ENCODE assay signal across 8 cellular contexts in the genomic region with DNA sequence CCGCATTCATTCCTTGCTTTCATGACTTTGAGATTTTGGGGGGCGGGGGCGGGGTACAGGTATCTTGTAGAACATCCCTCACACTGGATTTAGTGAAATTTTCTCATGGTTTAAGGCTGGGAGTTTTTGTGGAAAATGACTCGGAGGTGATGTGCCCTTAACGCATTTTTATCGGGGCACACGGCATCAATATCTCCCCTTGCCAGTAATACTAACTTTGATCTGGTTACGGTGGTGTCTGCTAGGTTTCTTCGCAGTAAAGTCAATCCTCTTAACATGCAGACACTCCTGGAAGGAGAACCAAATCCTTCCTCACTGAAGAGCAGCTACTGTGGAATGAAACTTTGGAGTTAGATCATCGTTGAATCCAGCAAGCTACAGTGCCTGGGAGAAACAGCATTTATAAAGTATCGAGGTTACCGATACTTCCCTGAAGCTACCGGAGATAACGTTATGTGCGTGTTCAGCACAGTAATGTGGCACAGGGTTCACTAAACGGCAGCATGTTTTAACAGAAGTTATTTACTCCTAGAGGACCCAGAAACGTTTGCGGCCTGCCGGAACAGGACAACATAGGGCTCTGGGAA. TPM values are rescaled to one million over a fixed set of nuclear protein-coding genes. Genes with fewer than 3 reads are reported as not detected.
DNase-seq lines count a peak whose midpoint lies in the region; ATAC-seq and TF ChIP-seq lines count a peak whose summit lies in the region.

No MANE protein-coding gene starts in this region.

- peak overlapping the region; percentile 92 for H2AFZ ChIP-seq in SU-DHL-6 (ENCODE audit: low read depth, low read length, severe bottlenecking)

- peak overlapping the region; percentile 83 for H3K4me3 ChIP-seq in SU-DHL-6 (ENCODE audit: insufficient read depth, low read length, poor library complexity, severe bottlenecking)
- peak overlapping the region; percentile 93 for H3K4me3 ChIP-seq in fibroblast of villous mesenchyme (ENCODE audit: low read depth, low read length)
- peak overlapping the region; percentile 87 for H3K4me3 ChIP-seq in skeletal muscle cell (ENCODE audit: low read depth, low read length)

- peak overlapping the region; percentile 90 for H3K4me2 ChIP-seq in SU-DHL-6 (ENCODE audit: low read depth, low read length, poor library complexity, severe bottlenecking)

- H3K9ac ChIP-seq in SU-DHL-6 (ENCODE audit: low read length): peak overlapping the region; percentile 79

- DNase-seq in fibroblast of villous mesenchyme (ENCODE audit: low read depth) (peak; percentile 48), skeletal muscle cell (ENCODE audit: low read depth) (no peak), NCI-H748 (lab: John Stamatoyannopoulos, UW; ENCODE audit: unreplicated experiment) (no peak), KG1 (lab: John Stamatoyannopoulos, UW) (no peak)

- H3K9me2 ChIP-seq in SU-DHL-6 (replicated peaks; ENCODE audit: insufficient read depth, low read length): no peaks in the 10 kb centered on the region

- no peak overlapping the region for H3K27ac ChIP-seq in SU-DHL-6 (ENCODE audit: low read depth, low read length)

- H3K27me3 ChIP-seq in SU-DHL-6 (ENCODE audit: low read length): no peaks in the 10 kb centered on the region

- peaks cover 37% of the 10 kb centered on the region for H3K79me2 ChIP-seq in SU-DHL-6 (ENCODE audit: insufficient read depth, low read length)

- H4K20me1 ChIP-seq in SU-DHL-6 (ENCODE audit: low read depth, low read length): no peaks in the 10 kb centered on the region

- no peaks in the 10 kb centered on the region for H3K9me3 ChIP-seq in SU-DHL-6 (ENCODE audit: insufficient read depth, low read length)

- peaks cover 7% of the 10 kb centered on the region; the same call in 1 of the 2 replicates for H3F3A ChIP-seq in SU-DHL-6 (ENCODE audit: insufficient read depth)

- peak; percentile 12 for ATAC-seq in GM18907 (IDR thresholded peaks at IDR 0.05; ENCODE audit: unreplicated experiment)
- no peak for ATAC-seq in GM19395 (IDR thresholded peaks at IDR 0.05; ENCODE audit: unreplicated experiment)
- ATAC-seq in GM21526 (IDR thresholded peaks at IDR 0.05; ENCODE audit: low FRiP score, unreplicated experiment): no peak

- TF ChIP-seq CTCF in SU-DHL-6 (IDR thresholded peaks at IDR 0.05; ENCODE audit: insufficient read depth, low read length, poor library complexity, severe bottlenecking): no peak
- no peak for TF ChIP-seq CTCF in fibroblast of villous mesenchyme (IDR thresholded peaks at IDR 0.05; ENCODE audit: insufficient read depth, low read depth, low read length)

- no peaks in the 10 kb centered on the region; the same call in 1 of the 2 replicates for H3K36me3 ChIP-seq in SU-DHL-6 (ENCODE audit: low read length)

RNA-seq across cellular contexts. Expression of gene DYNLRB1, which starts 1.2 kb away (rescaled TPM):
- 57.4 and 59.6 TPM in 2 replicates for total RNA-seq in fibroblast of villous mesenchyme

RNA-seq across cellular contexts. Expression of gene MAP1LC3A, which starts 43.5 kb away (rescaled TPM):
- total RNA-seq in fibroblast of villous mesenchyme: 13.4 and 17.1 TPM in 2 replicates
